15 cellular contexts compared by ENCODE assay signal in genomic region chr14:96255501-96256366, GRCh38. TPM values are rescaled to one million over a fixed set of nuclear protein-coding genes. Genes with fewer than 3 reads are reported as not detected.
DNase-seq lines count a peak whose midpoint lies in the region; ATAC-seq, FAIRE-seq and TF ChIP-seq lines count a peak whose summit lies in the region.
"Had no signal": no experiment of that assay in that cellular context is flagged by ENCODE, and none has a peak within 500 bp of the region (broad histone marks: within the 10 kb centered on the region; RNA-seq: fewer than 3 reads in every experiment).

Gene BDKRB1 (plus strand): TSS chr14:96256210. CDS start chr14:96263683, 7,473 bp downstream.

- H3K27me3 ChIP-seq in astrocyte (ENCODE audit: insufficient read depth, low read length), result peaks cover 5% of the 10 kb centered on the region
- no peaks in the 10 kb centered on the region for H3K27me3 ChIP-seq in hepatocyte
- no peaks in the 10 kb centered on the region for H3K27me3 ChIP-seq in stomach smooth muscle (ENCODE audit: control insufficient read depth in 1 of 2, insufficient read depth in 2 of 2, low read length in 2 of 2)
- H3K27me3 ChIP-seq in CD8-positive, alpha-beta memory T cell (ENCODE audit: insufficient read depth, low read length, poor library complexity, severe bottlenecking), result peaks cover 3% of the 10 kb centered on the region

- no peaks in the 10 kb centered on the region for H3K79me2 ChIP-seq in astrocyte (ENCODE audit: insufficient read depth, low read length)
- peaks cover 12% of the 10 kb centered on the region for H3K79me2 ChIP-seq in hepatocyte

- peak; percentile 96 for FAIRE-seq in astrocyte (lab: Jason Lieb, UNC)
- FAIRE-seq: D721Med, endothelial cell of umbilical vein, HTR-8/SVneo, urothelium cell line had no signal

- no peak within 1 kb of the TSS for H3K4me3 Mint-ChIP-seq in astrocyte (ENCODE audit: unreplicated experiment)
- H3K4me3 Mint-ChIP-seq in CD8-positive, alpha-beta memory T cell, result no peak within 1 kb of the TSS

- H4K20me1 ChIP-seq in astrocyte (ENCODE audit: insufficient read depth, low read length) (no peaks in the 10 kb centered on the region), hepatocyte (ENCODE audit: insufficient read depth, poor library complexity, severe bottlenecking) (no peaks in the 10 kb centered on the region)

- peaks cover 27% of the 10 kb centered on the region for H3K4me1 Mint-ChIP-seq in astrocyte (ENCODE audit: low read depth, unreplicated experiment)
- H3K4me1 Mint-ChIP-seq in CD8-positive, alpha-beta memory T cell, result no peaks in the 10 kb centered on the region

- 59% methylated on average over 12 of the region's 12 CpGs for WGBS in hepatocyte (ENCODE audit: low lambda C conversion rate, missing lambda C conversion rate)

- no peak within 1 kb of the TSS for H3K9ac ChIP-seq in astrocyte (ENCODE audit: low read length)
- H3K9ac ChIP-seq in stomach smooth muscle (ENCODE audit: low read length in 2 of 2), result peak within 1 kb of the TSS in 1 of 2 donors; percentile 36

- no peaks in the 10 kb centered on the region for H3K27me3 Mint-ChIP-seq in astrocyte (ENCODE audit: low read depth, unreplicated experiment)
- H3K27me3 Mint-ChIP-seq in CD8-positive, alpha-beta memory T cell, result peaks cover 10 to 65% of the 10 kb centered on the region in 2 donors

- H2AFZ ChIP-seq in astrocyte (ENCODE audit: low read depth, low read length) (no peak within 1 kb of the TSS), hepatocyte (no peak within 1 kb of the TSS)

- no peak for TF ChIP-seq CTCF in astrocyte (IDR thresholded peaks at IDR 0.05; ENCODE audit: insufficient read depth, low read depth, low read length)
- TF ChIP-seq CTCF in hepatocyte (IDR thresholded peaks at IDR 0.05; ENCODE audit: poor library complexity), result no peak

- peak within 1 kb of the TSS; percentile 36 for H3K27ac ChIP-seq in astrocyte (ENCODE audit: low read depth, low read length)
- H3K27ac ChIP-seq in hepatocyte, result peak within 1 kb of the TSS; percentile 90
- peak within 1 kb of the TSS; percentile 62 for H3K27ac ChIP-seq in stomach smooth muscle (ENCODE audit: low read length)
- H3K27ac ChIP-seq in CD8-positive, alpha-beta memory T cell (ENCODE audit: low read depth, low read length), result no peak within 1 kb of the TSS

- H3K4me1 ChIP-seq in astrocyte (ENCODE audit: insufficient read depth, low read length), result peaks cover 21% of the 10 kb centered on the region
- H3K4me1 ChIP-seq in hepatocyte (ENCODE audit: insufficient read depth), result peaks cover 13% of the 10 kb centered on the region
- peaks cover 24% of the 10 kb centered on the region for H3K4me1 ChIP-seq in stomach smooth muscle (ENCODE audit: control insufficient read depth, insufficient read depth, low read length)
- H3K4me1 ChIP-seq in CD8-positive, alpha-beta memory T cell (ENCODE audit: insufficient read depth, low read length), result no peaks in the 10 kb centered on the region

- no peak within 1 kb of the TSS for H3K27ac Mint-ChIP-seq in astrocyte (ENCODE audit: unreplicated experiment)
- H3K27ac Mint-ChIP-seq in CD8-positive, alpha-beta memory T cell, result no peak within 1 kb of the TSS

- H3K9me3 ChIP-seq in astrocyte (ENCODE audit: insufficient read depth, low read depth, low read length), result no peaks in the 10 kb centered on the region
- no peaks in the 10 kb centered on the region for H3K9me3 ChIP-seq in hepatocyte (ENCODE audit: low read depth)
- no peaks in the 10 kb centered on the region for H3K9me3 ChIP-seq in stomach smooth muscle (ENCODE audit: control insufficient read depth in 2 of 2, low read length in 2 of 2)
- no peaks in the 10 kb centered on the region for H3K9me3 ChIP-seq in CD8-positive, alpha-beta memory T cell (ENCODE audit: low read length)

- H3K4me3 ChIP-seq in astrocyte (ENCODE audit: insufficient read depth, low read depth, low read length) (no peak within 1 kb of the TSS), hepatocyte (no peak within 1 kb of the TSS), stomach smooth muscle (ENCODE audit: low read length in 2 of 2) (peak within 1 kb of the TSS in 1 of 2 donors; percentile 5)
- no peak within 1 kb of the TSS for H3K4me3 ChIP-seq in CD8-positive, alpha-beta memory T cell (ENCODE audit: low read length)

- H3K36me3 ChIP-seq in astrocyte (ENCODE audit: insufficient read depth, low read length), result no peaks in the 10 kb centered on the region
- no peaks in the 10 kb centered on the region for H3K36me3 ChIP-seq in hepatocyte (replicated peaks; ENCODE audit: insufficient read depth, low read depth)
- H3K36me3 ChIP-seq in stomach smooth muscle (ENCODE audit: control insufficient read depth in 2 of 2, insufficient read depth in 2 of 2, low read length in 2 of 2), result no peaks in the 10 kb centered on the region
- no peaks in the 10 kb centered on the region for H3K36me3 ChIP-seq in CD8-positive, alpha-beta memory T cell (ENCODE audit: insufficient read depth, low read length)

- no peaks in the 10 kb centered on the region for H3K9me3 Mint-ChIP-seq in astrocyte (ENCODE audit: unreplicated experiment)
- peaks cover 0 to 2% (median 0%) of the 10 kb centered on the region in 5 donors for H3K9me3 Mint-ChIP-seq in CD8-positive, alpha-beta memory T cell

- H3K9me2 ChIP-seq in hepatocyte (replicated peaks; ENCODE audit: insufficient read depth), result no peaks in the 10 kb centered on the region

- ATAC-seq in GM18909 (IDR thresholded peaks at IDR 0.05; ENCODE audit: poor library complexity, unreplicated experiment), result no peak

- DNase-seq in HCEC 1CT (peak; percentile 98), astrocyte (ENCODE audit: low read depth) (peak; percentile 91), hepatocyte (ENCODE audit: low spot score) (no peak), HuH-7.5 (ENCODE audit: low spot score) (no peak), occipital lobe (lab: John Stamatoyannopoulos, UW) (no peak)
- DNase-seq in CD8-positive, alpha-beta memory T cell, result no peak
- DNase-seq: anterior cingulate cortex, kidney glomerular epithelial cell, NCI-H187 had no signal

- H3K36me3 Mint-ChIP-seq in astrocyte (ENCODE audit: low read depth, unreplicated experiment), result no peaks in the 10 kb centered on the region
- H3K36me3 Mint-ChIP-seq in CD8-positive, alpha-beta memory T cell, result no peaks in the 10 kb centered on the region

- H3K4me2 ChIP-seq in astrocyte (ENCODE audit: low read length), result peak within 1 kb of the TSS; percentile 51
- H3K4me2 ChIP-seq in hepatocyte, result peak within 1 kb of the TSS; percentile 64

- CTCF ChIA-PET in CD8-positive, alpha-beta memory T cell (lab: Charles Lee), result no interaction called here

- POLR2A ChIA-PET in CD8-positive, alpha-beta memory T cell (lab: Charles Lee), result no interaction called here

RNA-seq across cellular contexts. Expression of gene BDKRB1, which starts in this region (rescaled TPM):
- 0.20 TPM in 1 of 2 replicates, not detected in the other for total RNA-seq in astrocyte
- 11.9 and 15.3 TPM in 2 replicates for total RNA-seq in hepatocyte
- 33.0 and 48.6 TPM in 2 replicates for polyA plus RNA-seq in hepatocyte
- total RNA-seq in CD8-positive, alpha-beta memory T cell, result not detected
- not detected for polyA plus RNA-seq in CD8-positive, alpha-beta memory T cell
- not detected for total RNA-seq in occipital lobe
- total RNA-seq: endothelial cell of umbilical vein had no signal
- polyA plus RNA-seq: endothelial cell of umbilical vein had no signal

Comparison
In these comparisons a context has a peak if more than half of its experiments do, and no peak if none do; other contexts are left out.
1. RNA of gene BDKRB1 (total RNA-seq): 11.9 to 15.3 TPM in hepatocyte; 0.20 TPM in astrocyte, not detected in CD8-positive, alpha-beta memory T cell and not detected in occipital lobe (single experiment); every median in the first group is over 10 times any median in the second.
2. RNA of gene BDKRB1 (polyA plus RNA-seq): 33.0 to 48.6 TPM in hepatocyte; not detected in CD8-positive, alpha-beta memory T cell (single experiment); every median in the first group is over 10 times any median in the second.
3. Peak in DNase-seq, H3K27ac ChIP-seq and H3K4me2 ChIP-seq in astrocyte; RNA of the gene not detected or under 1 TPM.